Comparison of ENCODE assay signal across 9 cellular contexts in genomic region chr19:47305309-47305751, GRCh38. TPM values are rescaled to one million over a fixed set of nuclear protein-coding genes. Genes with fewer than 3 reads are reported as not detected.
DNase-seq lines count a peak whose midpoint lies in the region; ATAC-seq and TF ChIP-seq lines count a peak whose summit lies in the region.
"Had no signal": no experiment of that assay in that cellular context is flagged by ENCODE, and none has a peak within 500 bp of the region (broad histone marks: within the 10 kb centered on the region; RNA-seq: fewer than 3 reads in every experiment).

No MANE protein-coding gene starts in this region.

- H3K4me3 ChIP-seq in WI38 (ENCODE audit: low read depth, low read length) (peak overlapping the region; percentile 38), right lobe of liver (no peak overlapping the region)
- H3K4me3 ChIP-seq: BLaER1 had no signal

- intact Hi-C loops in right lobe of liver (cut with DNase I), result no loop called here

- peaks cover 14% of the 10 kb centered on the region for H3K4me1 Mint-ChIP-seq in central memory CD8-positive, alpha-beta T cell

- 4% methylated on average over 14 of the region's 14 CpGs for WGBS in right lobe of liver (ENCODE audit: insufficient coverage, low coverage, low lambda C conversion rate, missing lambda C conversion rate)

- no peak overlapping the region for H3K4me3 Mint-ChIP-seq in central memory CD8-positive, alpha-beta T cell

- peak overlapping the region; percentile 31 to 80 (median 47) for H3K27ac ChIP-seq in right lobe of liver
- H3K27ac ChIP-seq: BLaER1 had no signal

- H3K27me3 Mint-ChIP-seq in central memory CD8-positive, alpha-beta T cell, result peaks cover 27% of the 10 kb centered on the region

- ATAC-seq in central memory CD8-positive, alpha-beta T cell (replicated peaks; ENCODE audit: extremely low read depth, poor library complexity, severe bottlenecking), result no peak
- ATAC-seq in right lobe of liver (peak; percentile 90 to 94 (median 90)), HG02970 (IDR thresholded peaks at IDR 0.05; ENCODE audit: low FRiP score, unreplicated experiment) (no peak)

- TF ChIP-seq CTCF in WI38 (IDR thresholded peaks at IDR 0.05; ENCODE audit: low read depth, low read length) (peak; percentile 94), right lobe of liver (IDR thresholded peaks at IDR 0.05) (peak; percentile 95 to 97 (median 95))

- no peak for TF ChIP-seq POLR2A in right lobe of liver (IDR thresholded peaks at IDR 0.05)

- no peaks in the 10 kb centered on the region for H3K36me3 Mint-ChIP-seq in central memory CD8-positive, alpha-beta T cell (ENCODE audit: insufficient read depth)

- H3K4me1 ChIP-seq in right lobe of liver, result peaks cover 0 to 11% (median 0%) of the 10 kb centered on the region in 4 donors

- no peaks in the 10 kb centered on the region for H3K9me3 ChIP-seq in right lobe of liver
- H3K9me3 ChIP-seq: BLaER1 had no signal

- no peak overlapping the region for H3K27ac Mint-ChIP-seq in central memory CD8-positive, alpha-beta T cell (ENCODE audit: low read depth)

- peak; percentile 25 for DNase-seq in DMS79 treated with DMSO at 0.1 percent for 48 hours (lab: John Stamatoyannopoulos, UW)
- no peak for DNase-seq in DMS79 (lab: John Stamatoyannopoulos, UW)
- DNase-seq in NCI-H146 treated with DMSO at 0.1 percent for 48 hours (lab: John Stamatoyannopoulos, UW; ENCODE audit: unreplicated experiment), result peak; percentile 40
- peak; percentile 13 to 35 for DNase-seq in central memory CD8-positive, alpha-beta T cell (ENCODE audit: low spot score in 2 of 2)
- peak; percentile 81 to 85 (median 83) for DNase-seq in right lobe of liver
- peak in 2 of 3 donors; percentile 25 to 30 for DNase-seq in stimulated activated CD4-positive, alpha-beta T cell treated with anti-CD3 and anti-CD28 coated beads, TNF-alpha, amount 100 ng/mL, for 48 hours (ENCODE audit: low read depth in 3 of 3)

- no peaks in the 10 kb centered on the region for H3K27me3 ChIP-seq in right lobe of liver

- no peaks in the 10 kb centered on the region for H3K36me3 ChIP-seq in right lobe of liver
- H3K36me3 ChIP-seq: BLaER1 had no signal

- H3K9me3 Mint-ChIP-seq in central memory CD8-positive, alpha-beta T cell, result no peaks in the 10 kb centered on the region

RNA-seq across cellular contexts. Expression of gene C5AR1, which starts 4.3 kb away (rescaled TPM):
- 10 to 100 TPM in 1 of 6 experiments, 1 to 10 TPM in 5; 3.3 to 19.8 (median 5.9) TPM for total RNA-seq in right lobe of liver

RNA-seq across cellular contexts. Expression of gene C5AR2, which starts 26.6 kb away (rescaled TPM):
- 1 to 10 TPM; 1.1 to 6.6 (median 3.7) TPM for total RNA-seq in right lobe of liver

RNA-seq across cellular contexts. Expression of gene INAFM1, which starts 30.6 kb away (rescaled TPM):
- 1 to 10 TPM; 2.2 to 5.8 (median 4.4) TPM for total RNA-seq in right lobe of liver

RNA-seq across cellular contexts. Expression of gene DHX34, which starts 43.8 kb away (rescaled TPM):
- total RNA-seq in right lobe of liver, result 10 to 100 TPM in 1 of 6 experiments, 1 to 10 TPM in 5; 5.2 to 11.9 (median 8.7) TPM

RNA-seq across cellular contexts. Expression of gene CCDC9, which starts 49.0 kb away (rescaled TPM):
- total RNA-seq in right lobe of liver, result 10 to 100 TPM in 2 of 6 experiments, 1 to 10 TPM in 4; 5.8 to 15.1 (median 9.1) TPM

Comparison
In these comparisons a context has a peak if more than half of its experiments do, and no peak if none do; other contexts are left out.
1. ATAC-seq: peak in right lobe of liver (4 of 4); none in central memory CD8-positive, alpha-beta T cell (single experiment) and HG02970 (single experiment).